ENCODE assay signal across 22 cellular contexts in the genomic region with DNA sequence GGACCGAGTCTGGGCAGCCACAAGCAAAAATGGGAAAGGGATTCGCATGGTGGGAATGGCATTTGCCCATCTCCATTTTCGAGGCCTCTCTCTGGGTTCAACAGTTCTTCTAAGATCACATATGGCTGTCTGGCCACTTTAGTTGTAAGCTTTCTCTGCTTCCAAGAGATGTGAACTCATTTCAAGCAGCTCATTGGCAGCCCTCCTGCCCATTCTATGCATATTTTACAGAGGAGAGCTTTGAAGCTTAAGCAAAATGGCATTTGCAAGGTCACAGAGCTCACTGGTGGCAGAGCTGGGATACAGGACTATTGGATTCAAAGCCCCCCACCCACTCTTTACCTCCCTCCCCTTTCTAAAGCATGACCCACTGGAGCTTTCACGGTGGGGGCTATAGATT.
DNase-seq lines count a peak whose midpoint lies in the region; ATAC-seq and TF ChIP-seq lines count a peak whose summit lies in the region.
"Had no signal": no experiment of that assay in that cellular context is flagged by ENCODE, and none has a peak within 500 bp of the region (broad histone marks: within the 10 kb centered on the region; RNA-seq: fewer than 3 reads in every experiment).

No MANE protein-coding gene starts in this region.

- no peak for TF ChIP-seq CTCF in astrocyte of the spinal cord (IDR thresholded peaks at IDR 0.05; ENCODE audit: low read depth, low read length)
- TF ChIP-seq CTCF in gastroesophageal sphincter (IDR thresholded peaks at IDR 0.05) = no peak
- no peak for TF ChIP-seq CTCF in suprapubic skin (IDR thresholded peaks at IDR 0.05)

- 88 to 100% methylated on average over 3 of the region's 4 CpGs for WGBS in gastroesophageal sphincter (ENCODE audit: low coverage in 1 of 2), 2 donors
- 81% methylated on average over 4 of the region's 4 CpGs for WGBS in suprapubic skin

- H3K36me3 ChIP-seq in gastroesophageal sphincter (no peaks in the 10 kb centered on the region), suprapubic skin (no peaks in the 10 kb centered on the region)
- H3K36me3 ChIP-seq: ascending aorta, left lung, Peyer's patch, prostate gland, tibial artery had no signal

- H3K4me3 ChIP-seq in astrocyte of the spinal cord (ENCODE audit: low read depth, low read length) (no peak overlapping the region), gastroesophageal sphincter (no peak overlapping the region), suprapubic skin (no peak overlapping the region)
- H3K4me3 ChIP-seq: left lung, prostate gland had no signal

- no peaks in the 10 kb centered on the region for H3K27me3 ChIP-seq in gastroesophageal sphincter
- no peaks in the 10 kb centered on the region for H3K27me3 ChIP-seq in suprapubic skin
- H3K27me3 ChIP-seq: ascending aorta, left lung, Peyer's patch, tibial artery had no signal

- ATAC-seq in gastroesophageal sphincter (no peak), GM18498 (IDR thresholded peaks at IDR 0.05; ENCODE audit: unreplicated experiment) (no peak), HG02759 (IDR thresholded peaks at IDR 0.05; ENCODE audit: unreplicated experiment) (no peak)

- in situ Hi-C loops in astrocyte of the spinal cord (cut with HindIII; ENCODE audit: low sequenced_read_pairs) = no loop called here

- H3K9me3 ChIP-seq in gastroesophageal sphincter (peaks cover 0 to 16% (median 0%) of the 10 kb centered on the region in 3 donors), suprapubic skin (peaks cover 8% of the 10 kb centered on the region)
- H3K9me3 ChIP-seq: Peyer's patch, prostate gland had no signal

- TF ChIP-seq POLR2A in gastroesophageal sphincter (IDR thresholded peaks at IDR 0.05) (no peak), suprapubic skin (IDR thresholded peaks at IDR 0.05) (no peak)

- H3K27ac ChIP-seq in gastroesophageal sphincter = peak overlapping the region in 3 of 4 donors; percentile 13 to 59 (median 49)
- peak overlapping the region; percentile 62 for H3K27ac ChIP-seq in suprapubic skin
- H3K27ac ChIP-seq: 22Rv1, C4-2B, left lung, prostate gland had no signal

- TF ChIP-seq EP300 in gastroesophageal sphincter (IDR thresholded peaks at IDR 0.05) (no peak), suprapubic skin (IDR thresholded peaks at IDR 0.05) (no peak)

- H3K4me1 ChIP-seq in gastroesophageal sphincter = peaks cover 0 to 19% (median 6%) of the 10 kb centered on the region in 3 donors
- peaks cover 18% of the 10 kb centered on the region for H3K4me1 ChIP-seq in suprapubic skin
- H3K4me1 ChIP-seq: ascending aorta, Peyer's patch, prostate gland had no signal

- DNase-seq in DMS 273 (lab: John Stamatoyannopoulos, UW; ENCODE audit: unreplicated experiment) = peak; percentile 15
- no peak for DNase-seq in DMS 273 treated with DMSO at 0.1 percent for 48 hours (lab: John Stamatoyannopoulos, UW)
- DNase-seq in astrocyte of the spinal cord (ENCODE audit: low read depth, low spot score) = peak; percentile 41
- DNase-seq in suprapubic skin (ENCODE audit: low spot score in 2 of 2) = no peak
- DNase-seq in retina = no peak
- DNase-seq: activated naive CD4-positive, alpha-beta T cell treated with anti-CD3 and anti-CD28 coated beads, Interleukin-2, amount 50 U/mL, for 16 hours; activated T-cell treated with anti-CD3 and anti-CD28 coated beads, Interleukin-2, amount 50 U/mL, for 48 hours; KBM-7; left lung; NCI-H524 treated with DMSO at 0.1 percent for 48 hours; Peyer's patch; stimulated activated CD4-positive, alpha-beta T cell treated with anti-CD3 and anti-CD28 coated beads, Interleukin-12 subunit alpha, Interleukin-12 subunit beta, amount 100 ng/mL, for 4 hours; stimulated activated CD4-positive, alpha-beta T cell treated with anti-CD3 and anti-CD28 coated beads, Interleukin-4, amount 100 ng/mL, for 4 hours; stimulated activated naive CD8-positive, alpha-beta T cell treated with anti-CD3 and anti-CD28 coated beads, Interleukin-15, Interleukin-2, amounts not matched to agents 100 U/mL and 50 U/mL, for 24 hours; tibial artery had no signal

Comparison
In these comparisons a context has a peak if more than half of its experiments do, and no peak if none do; other contexts are left out.
1. DNase-seq: peak in DMS 273 (single experiment) and astrocyte of the spinal cord (single experiment); none in DMS 273 treated with DMSO at 0.1 percent for 48 hours (single experiment), suprapubic skin (0 of 2) and retina (single experiment).